In the genomic region with DNA sequence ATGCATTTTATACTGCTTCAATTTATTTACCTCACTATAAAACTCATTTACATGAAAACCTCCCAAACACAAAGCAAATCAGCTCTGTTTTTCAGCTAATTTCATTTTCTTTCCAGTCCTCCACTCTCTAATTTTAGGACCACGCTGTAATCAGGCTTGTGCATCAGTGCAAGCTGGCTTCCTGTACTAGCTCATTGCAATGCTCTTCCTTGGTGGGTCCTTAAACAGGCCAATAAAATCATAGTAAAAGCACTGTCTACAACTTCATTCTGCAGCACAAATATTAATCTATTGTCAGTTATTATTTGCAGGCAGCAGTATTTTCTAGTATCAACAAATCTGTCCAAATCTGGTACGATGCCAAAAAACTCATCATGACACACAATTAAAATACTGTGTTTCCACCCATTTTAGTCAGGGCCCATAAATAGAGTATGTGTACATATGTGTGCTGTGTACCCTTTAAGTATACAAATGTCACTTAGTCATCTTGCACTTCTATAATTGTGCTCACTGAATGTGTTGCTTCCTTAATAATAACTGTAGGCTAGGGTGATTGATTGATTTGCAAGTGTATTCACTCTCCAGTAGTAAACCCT, we compare ENCODE assay signal across 30 cellular contexts.
DNase-seq lines count a peak whose midpoint lies in the region; ATAC-seq and TF ChIP-seq lines count a peak whose summit lies in the region.
"Had no signal": no experiment of that assay in that cellular context is flagged by ENCODE, and none has a peak within 500 bp of the region (broad histone marks: within the 10 kb centered on the region; RNA-seq: fewer than 3 reads in every experiment).

No MANE protein-coding gene starts in this region.

- no peak overlapping the region for H4K8ac ChIP-seq in IMR-90 (ENCODE audit: low read depth in 2 of 2, low read length in 2 of 2)

- 40% methylated on average over 1 of the region's 2 CpGs; no CpG with 5 or more reads in 1 of the 2 experiments for WGBS in IMR-90 (ENCODE audit: extremely low coverage in 2 of 2, insufficient read length in 1 of 2), 2 experiments

- no peak overlapping the region for H3K27ac ChIP-seq in IMR-90 (ENCODE audit: insufficient read depth, low read length)
- H3K27ac ChIP-seq: A549, epithelial cell of prostate, left ventricle myocardium inferior, thoracic aorta had no signal

- H3K9me1 ChIP-seq in IMR-90 (ENCODE audit: insufficient read depth, low read length): no peaks in the 10 kb centered on the region

- H3K4me3 Mint-ChIP-seq in activated naive CD8-positive, alpha-beta T cell treated with anti-CD3 and anti-CD28 coated beads for 36 hours: no peak overlapping the region
- H3K4me3 Mint-ChIP-seq: CD4-positive, alpha-beta T cell; stimulated activated naive CD8-positive, alpha-beta T cell treated with anti-CD3 and anti-CD28 coated beads, Interleukin-15, Interleukin-2, amounts not matched to agents 100 ng/mL and 50 ng/mL, for 24 hours had no signal

- no peaks in the 10 kb centered on the region for H3K9me3 ChIP-seq in BE2C
- H3K9me3 ChIP-seq in IMR-90 (ENCODE audit: control insufficient read depth, insufficient read depth, low read length): peaks cover 2% of the 10 kb centered on the region
- H3K9me3 ChIP-seq: A549, left ventricle myocardium inferior, thoracic aorta had no signal

- H2AK5ac ChIP-seq in IMR-90 (ENCODE audit: low read depth, low read length): no peak overlapping the region

- ATAC-seq in IMR-90 (ENCODE audit: low read depth): no peak
- ATAC-seq: A549, right cardiac atrium had no signal

- no peak overlapping the region for H3K14ac ChIP-seq in IMR-90 (replicated peaks; ENCODE audit: low read depth, low read length)

- no peaks in the 10 kb centered on the region for H3K27me3 Mint-ChIP-seq in activated naive CD8-positive, alpha-beta T cell treated with anti-CD3 and anti-CD28 coated beads for 36 hours
- H3K27me3 Mint-ChIP-seq: CD4-positive, alpha-beta T cell; stimulated activated naive CD8-positive, alpha-beta T cell treated with anti-CD3 and anti-CD28 coated beads, Interleukin-15, Interleukin-2, amounts not matched to agents 100 ng/mL and 50 ng/mL, for 24 hours had no signal

- dilution Hi-C loops in IMR-90 (cut with HindIII; ENCODE audit: low sequenced_read_pairs, unreplicated experiment): no loop called here

- no peak overlapping the region for H2BK5ac ChIP-seq in IMR-90 (ENCODE audit: low read depth, low read length, poor library complexity, severe bottlenecking)

- H3K56ac ChIP-seq in IMR-90 (ENCODE audit: extremely low read depth, insufficient read depth, low read length): no peak overlapping the region

- H4K20me1 ChIP-seq in IMR-90 (ENCODE audit: insufficient read depth, low read length): no peaks in the 10 kb centered on the region

- in situ Hi-C loops in IMR-90 (cut with MboI; ENCODE audit: low sequenced_read_pairs): no loop called here

- DNase-seq in BE2C: peak; percentile 22
- peak; percentile 41 for DNase-seq in IMR-90
- DNase-seq in RKO (ENCODE audit: low spot score): peak; percentile 5
- peak; percentile 64 for DNase-seq in fibroblast of mammary gland (ENCODE audit: low read depth)
- no peak for DNase-seq in activated naive CD8-positive, alpha-beta T cell treated with anti-CD3 and anti-CD28 coated beads for 36 hours
- DNase-seq in COLO668 (lab: John Stamatoyannopoulos, UW; ENCODE audit: unreplicated experiment): no peak
- DNase-seq in retina: no peak
- no peak for DNase-seq in NCI-H1048 (lab: John Stamatoyannopoulos, UW)
- DNase-seq: activated CD4-positive, alpha-beta T cell treated with anti-CD3 and anti-CD28 coated beads for 4 hours; activated CD8-positive, alpha-beta memory T cell treated with anti-CD3 and anti-CD28 coated beads for 24 hours; activated naive CD4-positive, alpha-beta T cell treated with anti-CD3 and anti-CD28 coated beads, Interleukin-2, amount 50 U/mL, for 16 hours; activated T-cell treated with anti-CD3 and anti-CD28 coated beads for 4 hours; AML-193; amniotic stem cell; CD4-positive, alpha-beta T cell; effector CD4-positive, alpha-beta T cell; head of caudate nucleus; KBM-7; left ventricle myocardium inferior; NCI-H187 treated with DMSO at 0.1 percent for 48 hours; NCI-H2171 treated with DMSO at 0.1 percent for 48 hours; NCI-H524; NK-92 treated with Interleukin-12 subunit alpha and Interleukin-12 subunit beta, amount 100 ng/mL, for 24 hours; right cardiac atrium; stimulated activated CD4-positive, alpha-beta T cell treated with anti-CD3 and anti-CD28 coated beads, Interleukin-1b, Interleukin-23, amount 100 ng/mL, for 48 hours had no signal

- no peak overlapping the region for H3K23ac ChIP-seq in IMR-90 (ENCODE audit: low read depth, low read length)

- no peaks in the 10 kb centered on the region for H3K36me3 Mint-ChIP-seq in activated naive CD8-positive, alpha-beta T cell treated with anti-CD3 and anti-CD28 coated beads for 36 hours

- H3K18ac ChIP-seq in IMR-90 (ENCODE audit: low read depth, low read length): no peak overlapping the region

- CTCF ChIA-PET in IMR-90 (lab: Yijun Ruan, JAX): no interaction called here

- H2BK15ac ChIP-seq in IMR-90 (ENCODE audit: low read depth, low read length): no peak overlapping the region

- H3K4me1 Mint-ChIP-seq in activated naive CD8-positive, alpha-beta T cell treated with anti-CD3 and anti-CD28 coated beads for 36 hours: no peaks in the 10 kb centered on the region

- H3K4me3 ChIP-seq in BE2C (ENCODE audit: low read depth, low read length) (no peak overlapping the region), IMR-90 (ENCODE audit: insufficient read depth, low read depth, low read length) (no peak overlapping the region), fibroblast of mammary gland (ENCODE audit: control insufficient read depth, low read depth, low read length) (no peak overlapping the region)
- H3K4me3 ChIP-seq: A549, left ventricle myocardium inferior, thoracic aorta had no signal

- BruUV-seq in IMR-90 (replicated peaks; lab: Mats Ljungman, UMichigan): no TSS peak

- no peak overlapping the region for H4K91ac ChIP-seq in IMR-90 (ENCODE audit: insufficient read depth, low read depth, low read length)

- H3K4ac ChIP-seq in IMR-90 (ENCODE audit: low read depth, low read length): no peak overlapping the region

- no peak overlapping the region for H3K9ac ChIP-seq in IMR-90 (ENCODE audit: low read depth, low read length)

- H3K4me1 ChIP-seq in BE2C (no peaks in the 10 kb centered on the region), IMR-90 (ENCODE audit: control insufficient read depth, insufficient read depth, low read length) (0 out of 2 replicates have a peak, but pooled peaks cover 2% of the 10 kb centered on the region)
- H3K4me1 ChIP-seq: A549, left ventricle myocardium inferior had no signal

- no peak for TF ChIP-seq POLR2A in IMR-90 (IDR thresholded peaks at IDR 0.05; ENCODE audit: low read depth, low read length)

- H3K36me3 ChIP-seq in BE2C (no peaks in the 10 kb centered on the region), IMR-90 (ENCODE audit: control insufficient read depth, insufficient read depth, low read length) (no peaks in the 10 kb centered on the region)
- H3K36me3 ChIP-seq: left ventricle myocardium inferior, thoracic aorta had no signal

- H2AFZ ChIP-seq in IMR-90 (replicated peaks; ENCODE audit: low read length, poor library complexity): no peak overlapping the region

- TF ChIP-seq CTCF in BE2C (IDR thresholded peaks at IDR 0.05; ENCODE audit: low read depth, low read length): no peak
- no peak for TF ChIP-seq CTCF in IMR-90 (conservative IDR thresholded peaks at IDR 0.05; ENCODE audit: low read depth, low read length)
- no peak for TF ChIP-seq CTCF in fibroblast of mammary gland (conservative IDR thresholded peaks at IDR 0.05; ENCODE audit: control insufficient read depth, insufficient read depth, low read depth, low read length)

- no peak overlapping the region for H3K27ac Mint-ChIP-seq in activated naive CD8-positive, alpha-beta T cell treated with anti-CD3 and anti-CD28 coated beads for 36 hours
- H3K27ac Mint-ChIP-seq: activated T-helper 2 cell treated with anti-CD3 and anti-CD28 coated beads, Interferon-gamma antibody, Interleukin-2, Interleukin-4, amounts not matched to agents 10 μg/mL and 5 μg/mL and 100 μg/mL, durations not matched to agents 14 hours and 24 hours and 36 hours; CD4-positive, alpha-beta T cell; stimulated activated naive CD8-positive, alpha-beta T cell treated with anti-CD3 and anti-CD28 coated beads, Interleukin-15, Interleukin-2, amounts not matched to agents 100 ng/mL and 50 ng/mL, for 24 hours had no signal

- no peak overlapping the region for H2AK9ac ChIP-seq in IMR-90 (replicated peaks; ENCODE audit: low read depth, low read length, poor library complexity)

- POLR2A ChIA-PET in IMR-90 (lab: Charles Lee; ENCODE audit: unreplicated experiment): no interaction called here

- no peak overlapping the region for H4K5ac ChIP-seq in IMR-90 (ENCODE audit: low read depth, low read length)

- peaks cover 2% of the 10 kb centered on the region for H3K9me3 Mint-ChIP-seq in activated naive CD8-positive, alpha-beta T cell treated with anti-CD3 and anti-CD28 coated beads for 36 hours
- H3K9me3 Mint-ChIP-seq: activated T-helper 2 cell treated with anti-CD3 and anti-CD28 coated beads, Interferon-gamma antibody, Interleukin-2, Interleukin-4, amounts not matched to agents 10 μg/mL and 5 μg/mL and 100 μg/mL, durations not matched to agents 14 hours and 24 hours and 36 hours; stimulated activated naive CD8-positive, alpha-beta T cell treated with anti-CD3 and anti-CD28 coated beads, Interleukin-15, Interleukin-2, amounts not matched to agents 100 ng/mL and 50 ng/mL, for 24 hours had no signal

- H2BK20ac ChIP-seq in IMR-90 (ENCODE audit: low read depth, low read length): no peak overlapping the region

- no peak for TF ChIP-seq RAD21 in IMR-90 (IDR thresholded peaks at IDR 0.05; ENCODE audit: low read length)

- H2BK120ac ChIP-seq in IMR-90 (ENCODE audit: low read depth, low read length): no peak overlapping the region

- intact Hi-C loops in IMR-90 (cut with micrococcal nuclease): no loop called here

- H3K4me2 ChIP-seq in IMR-90 (ENCODE audit: low read depth, low read length): no peak overlapping the region
- H3K4me2 ChIP-seq: A549 had no signal

- no peaks in the 10 kb centered on the region for H3K79me1 ChIP-seq in IMR-90 (ENCODE audit: low read depth in 1 of 2, low read length in 2 of 2)

- no peaks in the 10 kb centered on the region for H3K27me3 ChIP-seq in BE2C
- H3K27me3 ChIP-seq in IMR-90 (ENCODE audit: control insufficient read depth, insufficient read depth, low read length): no peaks in the 10 kb centered on the region

TF ChIP-seq in IMR-90, 13 proteins besides CTCF, POLR2A, EP300 and RAD21 (continues in another document):
- TF ChIP-seq MXI1 (IDR thresholded peaks at IDR 0.05; ENCODE audit: borderline replicate concordance, low read depth, low read length): no peak
- TF ChIP-seq, protein P1, sequence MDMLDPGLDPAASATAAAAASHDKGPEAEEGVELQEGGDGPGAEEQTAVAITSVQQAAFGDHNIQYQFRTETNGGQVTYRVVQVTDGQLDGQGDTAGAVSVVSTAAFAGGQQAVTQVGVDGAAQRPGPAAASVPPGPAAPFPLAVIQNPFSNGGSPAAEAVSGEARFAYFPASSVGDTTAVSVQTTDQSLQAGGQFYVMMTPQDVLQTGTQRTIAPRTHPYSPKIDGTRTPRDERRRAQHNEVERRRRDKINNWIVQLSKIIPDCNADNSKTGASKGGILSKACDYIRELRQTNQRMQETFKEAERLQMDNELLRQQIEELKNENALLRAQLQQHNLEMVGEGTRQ (IDR thresholded peaks at IDR 0.05; ENCODE audit: low read depth, low read length): no peak
- TF ChIP-seq NFE2L2 (IDR thresholded peaks at IDR 0.05; ENCODE audit: low read depth, low read length): no peak

Comparison
In these comparisons a context has a peak if more than half of its experiments do, and no peak if none do; other contexts are left out.
1. DNase-seq: peak in BE2C (single experiment), IMR-90 (single experiment), RKO (single experiment) and fibroblast of mammary gland (single experiment); none in activated naive CD8-positive, alpha-beta T cell treated with anti-CD3 and anti-CD28 coated beads for 36 hours (single experiment), COLO668 (single experiment), retina (single experiment) and NCI-H1048 (single experiment).